Comparison of ENCODE assay signal across 9 cellular contexts in genomic region chr2:219059725-219060682, GRCh38. TPM values are rescaled to one million over a fixed set of nuclear protein-coding genes. Genes with fewer than 3 reads are reported as not detected.
A peak's percentile ranks its signal among the peaks of the same experiment; 100 is the strongest.
DNase-seq lines count a peak whose midpoint lies in the region; ATAC-seq and TF ChIP-seq lines count a peak whose summit lies in the region.
"Had no signal": no experiment of that assay in that cellular context is flagged by ENCODE, and none has a peak within 500 bp of the region (broad histone marks: within the 10 kb centered on the region; RNA-seq: fewer than 3 reads in every experiment).

No MANE protein-coding gene starts in this region.

- TF ChIP-seq RAD21 in neural cell (conservative IDR thresholded peaks at IDR 0.05), result no peak

- dilution Hi-C loops in mammary epithelial cell (cut with HindIII; ENCODE audit: low sequenced_read_pairs), result no loop called here

- no peaks in the 10 kb centered on the region for H3K9me3 ChIP-seq in CD4-positive, alpha-beta memory T cell (ENCODE audit: control insufficient read depth in 1 of 2, low read length in 2 of 2)
- H3K9me3 ChIP-seq in mammary epithelial cell (replicated peaks; ENCODE audit: insufficient read depth, low read length), result no peaks in the 10 kb centered on the region
- no peaks in the 10 kb centered on the region for H3K9me3 ChIP-seq in neural cell (ENCODE audit: low read length)
- no peaks in the 10 kb centered on the region for H3K9me3 ChIP-seq in SJCRH30 (replicated peaks)

- H3K4me1 Mint-ChIP-seq in CD4-positive, alpha-beta memory T cell, result peaks cover 6 to 40% (median 20%) of the 10 kb centered on the region in 4 donors
- H3K4me1 Mint-ChIP-seq in HFFc6 (ENCODE audit: low read depth), result peaks cover 15% of the 10 kb centered on the region

- peaks cover 35% of the 10 kb centered on the region for H3K4me1 ChIP-seq in CD4-positive, alpha-beta memory T cell (ENCODE audit: insufficient read depth, low read length)
- H3K4me1 ChIP-seq in mammary epithelial cell (ENCODE audit: insufficient read depth, low read length) (peaks cover 24% of the 10 kb centered on the region), SJCRH30 (no peaks in the 10 kb centered on the region)

- no peaks in the 10 kb centered on the region for H3K9me3 Mint-ChIP-seq in CD4-positive, alpha-beta memory T cell
- no peaks in the 10 kb centered on the region for H3K9me3 Mint-ChIP-seq in HFFc6

- no peaks in the 10 kb centered on the region for H3K9me2 ChIP-seq in neural cell (ENCODE audit: insufficient read depth, low read length)

- H3F3A ChIP-seq in neural cell (ENCODE audit: insufficient read depth, low read length, poor library complexity, severe bottlenecking), result no peaks in the 10 kb centered on the region

- POLR2A ChIA-PET in CD4-positive, alpha-beta memory T cell (lab: Charles Lee; ENCODE audit: partially characterized antibody), result no interaction called here

- no peak overlapping the region for H3K9ac ChIP-seq in mammary epithelial cell (ENCODE audit: insufficient read depth, low read length)
- H3K9ac ChIP-seq in neural cell (ENCODE audit: low read length), result no peak overlapping the region

- H3K4me3 Mint-ChIP-seq in CD4-positive, alpha-beta memory T cell, result peak overlapping the region in 7 of 8 donors; percentile 32 to 79 (median 64)
- H3K4me3 Mint-ChIP-seq in HFFc6, result peak overlapping the region; percentile 31; the same call in 1 of the 2 replicates

- in situ Hi-C loops in mammary epithelial cell (cut with MboI; ENCODE audit: low sequenced_read_pairs in 2 of 2), result no loop called here

- WGBS in mammary epithelial cell (ENCODE audit: low coverage, missing lambda C conversion rate), result 8% methylated on average over 20 of the region's 81 CpGs

- ATAC-seq in GM18517 (IDR thresholded peaks at IDR 0.05; ENCODE audit: unreplicated experiment), result no peak

- H3K36me3 ChIP-seq in CD4-positive, alpha-beta memory T cell (ENCODE audit: insufficient read depth, low read length), result no peaks in the 10 kb centered on the region
- H3K36me3 ChIP-seq in mammary epithelial cell (ENCODE audit: insufficient read depth, low read length) (no peaks in the 10 kb centered on the region), neural cell (ENCODE audit: insufficient read depth, low read length) (no peaks in the 10 kb centered on the region), SJCRH30 (no peaks in the 10 kb centered on the region)

- H3K27ac Mint-ChIP-seq in CD4-positive, alpha-beta memory T cell, result no peak overlapping the region
- no peak overlapping the region for H3K27ac Mint-ChIP-seq in HFFc6

- H3K4me3 ChIP-seq in CD4-positive, alpha-beta memory T cell (ENCODE audit: low read length in 2 of 2), result no peak overlapping the region
- H3K4me3 ChIP-seq in mammary epithelial cell (replicated peaks in 1 of 3; ENCODE audit: insufficient read depth in 1 of 3, low read depth in 2 of 3, low read length in 3 of 3), result no peak overlapping the region
- H3K4me3 ChIP-seq in neural cell (ENCODE audit: low read length), result peak overlapping the region; percentile 41
- H3K4me3 ChIP-seq in SJCRH30, result no peak overlapping the region

- peaks cover 40% of the 10 kb centered on the region for H3K27me3 ChIP-seq in CD4-positive, alpha-beta memory T cell (ENCODE audit: insufficient read depth, low read length)
- H3K27me3 ChIP-seq in mammary epithelial cell (ENCODE audit: insufficient read depth, low read length) (peaks cover 55% of the 10 kb centered on the region), neural cell (ENCODE audit: insufficient read depth, low read depth, low read length) (peaks cover 98% of the 10 kb centered on the region), SJCRH30 (no peaks in the 10 kb centered on the region)

- H2AFZ ChIP-seq in mammary epithelial cell (ENCODE audit: low read depth, low read length) (no peak overlapping the region), neural cell (ENCODE audit: low read depth, low read length) (no peak overlapping the region)

- H3K36me3 Mint-ChIP-seq in CD4-positive, alpha-beta memory T cell, result no peaks in the 10 kb centered on the region
- no peaks in the 10 kb centered on the region for H3K36me3 Mint-ChIP-seq in HFFc6 (ENCODE audit: low read depth)

- peaks cover 4% of the 10 kb centered on the region for H4K20me1 ChIP-seq in mammary epithelial cell (ENCODE audit: insufficient read depth, low read length)
- H4K20me1 ChIP-seq in neural cell (ENCODE audit: insufficient read depth), result no peaks in the 10 kb centered on the region

- no peak for TF ChIP-seq EP300 in neural cell (conservative IDR thresholded peaks at IDR 0.05; ENCODE audit: poor library complexity, severe bottlenecking)

- intact Hi-C loops in CD4-positive, alpha-beta memory T cell (cut with micrococcal nuclease), result loop anchor here (10.0 kb wide), 1 partner anchor 155 kb away; the partner anchor contains the start of gene ABCB6
- intact Hi-C loops in mammary epithelial cell (cut with micrococcal nuclease), result loop anchor here (5.0 kb wide), 3 partner anchors 78 to 292 kb away; no protein-coding TSS in a partner anchor

- peaks cover 35 to 46% of the 10 kb centered on the region in 2 donors for H3K27me3 Mint-ChIP-seq in CD4-positive, alpha-beta memory T cell
- H3K27me3 Mint-ChIP-seq in HFFc6 (ENCODE audit: insufficient read depth), result peaks cover 53% of the 10 kb centered on the region

- H3K79me2 ChIP-seq in mammary epithelial cell (ENCODE audit: insufficient read depth, low read length), result no peaks in the 10 kb centered on the region
- no peaks in the 10 kb centered on the region for H3K79me2 ChIP-seq in neural cell (replicated peaks; ENCODE audit: insufficient read depth, low read length)

- TF ChIP-seq CTCF in HFFc6 (IDR thresholded peaks at IDR 0.05) (no peak), mammary epithelial cell (conservative IDR thresholded peaks at IDR 0.05 in 1 of 2, IDR thresholded peaks at IDR 0.05 in 1 of 2; ENCODE audit: extremely low read depth in 1 of 2, insufficient read depth in 1 of 2, low read depth in 1 of 2, low read length in 2 of 2) (no peak), neural cell (IDR thresholded peaks at IDR 0.05; ENCODE audit: poor library complexity, severe bottlenecking) (no peak)

- CTCF ChIA-PET in CD4-positive, alpha-beta memory T cell (lab: Charles Lee; ENCODE audit: partially characterized antibody), result interaction anchor here (1.4 to 9.6 kb wide), 4 partner anchors 13 to 95 kb away, joined by 3 to 125 read pairs (median 44); no protein-coding TSS in a partner anchor
- CTCF ChIA-PET in mammary epithelial cell (lab: Charles Lee; ENCODE audit: low non-redundant PET), result interaction anchor here (1.1 kb wide), 1 partner anchor 95 kb away, joined by 6 read pairs; no protein-coding TSS in a partner anchor

- H3K27ac ChIP-seq in CD4-positive, alpha-beta memory T cell (ENCODE audit: low read depth, low read length), result no peak overlapping the region
- H3K27ac ChIP-seq in mammary epithelial cell (ENCODE audit: insufficient read depth, low read depth, low read length) (no peak overlapping the region), neural cell (ENCODE audit: low read length) (no peak overlapping the region), SJCRH30 (no peak overlapping the region)

- H3K4me2 ChIP-seq in mammary epithelial cell (ENCODE audit: insufficient read depth, low read depth, low read length) (peak overlapping the region; percentile 75), neural cell (ENCODE audit: low read length) (no peak overlapping the region)

- BruUV-seq in mammary epithelial cell (replicated peaks; lab: Mats Ljungman, UMichigan), result no TSS peak

- no peak for DNase-seq in CD4-positive, alpha-beta memory T cell
- DNase-seq in HFFc6, result no peak
- DNase-seq in mammary epithelial cell, result peak; percentile 12
- DNase-seq in stimulated activated naive CD4-positive, alpha-beta T cell treated with Interleukin-2 at 50 U/mL for 16 hours (lab: John Stamatoyannopoulos, UW), result no peak
- DNase-seq in SJCRH30, result no peak
- no peak for DNase-seq in AG08396 (ENCODE audit: low spot score)
- DNase-seq: NK-92 treated with Interleukin-12 subunit alpha and Interleukin-12 subunit beta, amount 100 ng/mL, for 24 hours had no signal

TF ChIP-seq in neural cell, 6 proteins besides CTCF, POLR2A, EP300 and RAD21 (continues in another document):
- peak; percentile 84 for TF ChIP-seq EZH2 (IDR thresholded peaks at IDR 0.05; ENCODE audit: borderline replicate concordance, insufficient read depth, low read length, poor library complexity, severe bottlenecking)
- TF ChIP-seq POLR2AphosphoS5 (IDR thresholded peaks at IDR 0.05), result no peak

RNA-seq across cellular contexts. Expression of gene IHH, which starts 0.7 kb away (rescaled TPM):
- under 1 TPM in 1 of 2 experiments, not detected in 1; 0.17 TPM for total RNA-seq in CD4-positive, alpha-beta memory T cell
- polyA plus RNA-seq in CD4-positive, alpha-beta memory T cell, result not detected
- total RNA-seq in HFFc6 (2021; fragmentation: NEBNext Ultra II Directional; extraction: Animal tissue kit (Norgen Biotek cat#: 25700)), result not detected
- under 1 TPM in 1 of 2 donors, not detected in 1; 0.17 TPM for total RNA-seq in mammary epithelial cell
- polyA plus RNA-seq in mammary epithelial cell (0.02 TPM), neural cell (0.36 TPM in 1 of 2 replicates, not detected in the other)
- polyA minus RNA-seq in mammary epithelial cell (not detected), neural cell (not detected in 2 replicates)
- total RNA-seq in SJCRH30 (2014; rRNA removed; shearing (Covaris generic)), result 0.10 TPM in 1 of 2 replicates, not detected in the other

RNA-seq across cellular contexts. Expression of gene CFAP65, which starts 18.7 kb away (rescaled TPM):
- total RNA-seq in CD4-positive, alpha-beta memory T cell, result not detected
- not detected for polyA plus RNA-seq in CD4-positive, alpha-beta memory T cell
- total RNA-seq in HFFc6 (2021; fragmentation: NEBNext Ultra II Directional; extraction: Animal tissue kit (Norgen Biotek cat#: 25700)), result not detected
- total RNA-seq in mammary epithelial cell, result under 1 TPM in 1 of 2 donors, not detected in 1; 0.50 TPM
- 0.01 TPM for polyA plus RNA-seq in mammary epithelial cell
- not detected for polyA minus RNA-seq in mammary epithelial cell
- polyA plus RNA-seq in neural cell, result 1.1 and 1.7 TPM in 2 replicates
- polyA minus RNA-seq in neural cell, result 0.24 and 0.46 TPM in 2 replicates
- total RNA-seq in SJCRH30 (2014; rRNA removed; shearing (Covaris generic)), result not detected in 2 replicates
